8 cellular contexts compared by ENCODE assay signal in genomic region chr9:130172161-130172857, GRCh38. TPM values are rescaled to one million over a fixed set of nuclear protein-coding genes. Genes with fewer than 3 reads are reported as not detected.
DNase-seq lines count a peak whose midpoint lies in the region; ATAC-seq, FAIRE-seq and TF ChIP-seq lines count a peak whose summit lies in the region.

Gene NCS1 (plus strand): TSS chr9:130172404. CDS start chr9:130172664, 260 bp downstream.

- ATAC-seq in left lobe of liver (peak; percentile 94), GM21717 (IDR thresholded peaks at IDR 0.05; ENCODE audit: unreplicated experiment) (no peak)

- DNase-seq in D721Med (ENCODE audit: insufficient read length, low spot score) (peak; percentile 95), NCI-H146 treated with DMSO at 0.1 percent for 48 hours (lab: John Stamatoyannopoulos, UW; ENCODE audit: unreplicated experiment) (peak; percentile 15), dermis microvascular lymphatic vessel endothelial cell (ENCODE audit: low read depth in 2 of 2) (peak in 1 of 2 donors; percentile 69), left lobe of liver (ENCODE audit: low spot score) (peak; percentile 83), inferior parietal cortex (ENCODE audit: extremely low spot score) (no peak)
- peak; percentile 35 to 51 for DNase-seq in activated CD4-positive, alpha-beta T cell treated with anti-CD3 and anti-CD28 coated beads, Interleukin-2, amount 50 U/mL, for 4 hours
- peak; percentile 53 to 71 for DNase-seq in stimulated activated CD4-positive, alpha-beta T cell treated with anti-CD3 and anti-CD28 coated beads, Interleukin-2, amount 100 ng/mL, for 24 hours

- TF ChIP-seq CTCF in D721Med (IDR thresholded peaks at IDR 0.05; ENCODE audit: insufficient read depth, missing control alignments) = no peak

- FAIRE-seq in D721Med (lab: Jason Lieb, UNC) = no peak

RNA-seq across cellular contexts. Expression of gene NCS1, which starts in this region (rescaled TPM):
- total RNA-seq in dermis microvascular lymphatic vessel endothelial cell (9.1 and 12.2 TPM in 2 replicates), left lobe of liver (2.5 TPM)
